In genomic region chrX:47233333-47234113, GRCh38 we compare ENCODE assay signal across 8 cellular contexts. TPM values are rescaled to one million over a fixed set of nuclear protein-coding genes. Genes with fewer than 3 reads are reported as not detected.
A peak's percentile ranks its signal among the peaks of the same experiment; 100 is the strongest.
DNase-seq lines count a peak whose midpoint lies in the region; ATAC-seq and TF ChIP-seq lines count a peak whose summit lies in the region.

No MANE protein-coding gene starts in this region.

- H3K4me1 ChIP-seq in ovary (ENCODE audit: insufficient read depth) (no peaks in the 10 kb centered on the region), thyroid gland (peaks cover 0 to 6% of the 10 kb centered on the region in 2 donors)

- H3K4me3 ChIP-seq in ovary (peak overlapping the region; percentile 67), thyroid gland (replicated peaks in 1 of 3) (peak overlapping the region in 2 of 3 donors; percentile 25 to 40)

- H3K4me1 Mint-ChIP-seq in activated naive CD8-positive, alpha-beta T cell treated with anti-CD3 and anti-CD28 coated beads for 36 hours = peaks cover 19% of the 10 kb centered on the region

- TF ChIP-seq POLR2A in GM10847 (IDR thresholded peaks at IDR 0.05; ENCODE audit: extremely low read depth, insufficient read length) (peak; percentile 21), ovary (IDR thresholded peaks at IDR 0.05) (peak; percentile 32), thyroid gland (IDR thresholded peaks at IDR 0.05) (peak; percentile 12 to 89)

- H3K27ac ChIP-seq in ovary = peak overlapping the region; percentile 90 to 94
- peak overlapping the region; percentile 88 to 98 (median 95) for H3K27ac ChIP-seq in thyroid gland

- no peaks in the 10 kb centered on the region for H3K27me3 Mint-ChIP-seq in activated naive CD8-positive, alpha-beta T cell treated with anti-CD3 and anti-CD28 coated beads for 36 hours

- peak overlapping the region; percentile 92 for H3K4me3 Mint-ChIP-seq in activated naive CD8-positive, alpha-beta T cell treated with anti-CD3 and anti-CD28 coated beads for 36 hours

- peak; percentile 85 for TF ChIP-seq EP300 in ovary (IDR thresholded peaks at IDR 0.05)

- DNase-seq in NCI-H1105 (lab: John Stamatoyannopoulos, UW) (peak; percentile 88), SKM-1 (lab: John Stamatoyannopoulos, UW; ENCODE audit: unreplicated experiment) (peak; percentile 81), Right ventricle myocardium inferior (ENCODE audit: missing footprints) (peak; percentile 95), ovary (peak; percentile 92 to 97 (median 96)), thyroid gland (peak; percentile 95 to 96)
- peak; percentile 93 for DNase-seq in activated naive CD8-positive, alpha-beta T cell treated with anti-CD3 and anti-CD28 coated beads for 36 hours

- H3K9me3 ChIP-seq in ovary = no peaks in the 10 kb centered on the region
- H3K9me3 ChIP-seq in thyroid gland = no peaks in the 10 kb centered on the region

- 11 to 25% (median 22%) methylated on average over 51 of the region's 51 CpGs for WGBS in ovary, 3 donors
- WGBS in thyroid gland, 2 donors = 0 to 1% methylated on average over 27 to 41 of the region's 51 CpGs

- H3K27me3 ChIP-seq in ovary (no peaks in the 10 kb centered on the region), thyroid gland (no peaks in the 10 kb centered on the region)

- no peaks in the 10 kb centered on the region for H3K9me3 Mint-ChIP-seq in activated naive CD8-positive, alpha-beta T cell treated with anti-CD3 and anti-CD28 coated beads for 36 hours

- intact Hi-C loops in Right ventricle myocardium inferior (cut with DNase I) = loop anchor here (2.0 to 5.0 kb wide), 2 partner anchors 15 to 129 kb away; partner anchors contain the start of gene CDK16
- intact Hi-C loops in ovary (cut with DNase I) = loop anchor here in 1 of 4 donors (2.0 kb wide), 1 partner anchor 425 kb away; the partner anchor contains the start of gene UXT
- intact Hi-C loops in thyroid gland (cut with DNase I) = no loop called here

- H3K36me3 ChIP-seq in ovary = no peaks in the 10 kb centered on the region
- H3K36me3 ChIP-seq in thyroid gland = peaks cover 5 to 6% of the 10 kb centered on the region in 2 donors

- H3K36me3 Mint-ChIP-seq in activated naive CD8-positive, alpha-beta T cell treated with anti-CD3 and anti-CD28 coated beads for 36 hours = peaks cover 16% of the 10 kb centered on the region

- no peak for TF ChIP-seq CTCF in ovary (IDR thresholded peaks at IDR 0.05)
- TF ChIP-seq CTCF in thyroid gland (IDR thresholded peaks at IDR 0.05) = no peak

- H3K27ac Mint-ChIP-seq in activated naive CD8-positive, alpha-beta T cell treated with anti-CD3 and anti-CD28 coated beads for 36 hours = peak overlapping the region; percentile 96

- ATAC-seq in HG02642 (IDR thresholded peaks at IDR 0.05; ENCODE audit: poor library complexity, unreplicated experiment) (peak; percentile 91), Right ventricle myocardium inferior (peak; percentile 96)

RNA-seq across cellular contexts. Expression of gene USP11, which starts 0.7 kb away (rescaled TPM):
- total RNA-seq in activated naive CD8-positive, alpha-beta T cell treated with anti-CD3 and anti-CD28 coated beads for 36 hours = 10 to 100 TPM; 45.3 to 49.5 TPM
- total RNA-seq in Right ventricle myocardium inferior (31.5 TPM), ovary (100 to 1,000 TPM in 5 of 7 donors, 10 to 100 TPM in 2; 55.6 to 166 (median 135) TPM), thyroid gland (100 to 1,000 TPM in 1 of 4 donors, 10 to 100 TPM in 3; 61.9 to 128 (median 86.8) TPM)
- 10 to 100 TPM; 65.6 to 87.8 TPM for polyA plus RNA-seq in ovary

RNA-seq across cellular contexts. Expression of gene CDK16, which starts 15.0 kb away (rescaled TPM):
- 10 to 100 TPM; 49.9 to 51.3 TPM for total RNA-seq in activated naive CD8-positive, alpha-beta T cell treated with anti-CD3 and anti-CD28 coated beads for 36 hours
- 139 TPM for total RNA-seq in Right ventricle myocardium inferior
- total RNA-seq in ovary = 10 to 100 TPM; 40.9 to 99.0 (median 72.1) TPM
- 10 to 100 TPM; 41.2 to 46.0 TPM for polyA plus RNA-seq in ovary
- total RNA-seq in thyroid gland = 100 to 1,000 TPM in 2 of 4 donors, 10 to 100 TPM in 2; 76.6 to 111 (median 93.7) TPM

RNA-seq across cellular contexts. Expression of gene UBA1, which starts 39.9 kb away (rescaled TPM):
- total RNA-seq in activated naive CD8-positive, alpha-beta T cell treated with anti-CD3 and anti-CD28 coated beads for 36 hours = 100 to 1,000 TPM; 219 to 227 TPM
- total RNA-seq in Right ventricle myocardium inferior (93.5 TPM), ovary (100 to 1,000 TPM in 6 of 7 donors, 10 to 100 TPM in 1; 91.8 to 196 (median 177) TPM), thyroid gland (100 to 1,000 TPM; 159 to 293 (median 201) TPM)
- 100 to 1,000 TPM in 1 of 2 donors, 10 to 100 TPM in 1; 90.0 to 129 TPM for polyA plus RNA-seq in ovary

Comparison
In these comparisons a context has a peak if more than half of its experiments do, and no peak if none do; other contexts are left out.
1. Peak in every context shown above with its lines: DNase-seq, ATAC-seq, H3K4me3 ChIP-seq and H3K27ac ChIP-seq.